20 cellular contexts compared by ENCODE assay signal in the genomic region with DNA sequence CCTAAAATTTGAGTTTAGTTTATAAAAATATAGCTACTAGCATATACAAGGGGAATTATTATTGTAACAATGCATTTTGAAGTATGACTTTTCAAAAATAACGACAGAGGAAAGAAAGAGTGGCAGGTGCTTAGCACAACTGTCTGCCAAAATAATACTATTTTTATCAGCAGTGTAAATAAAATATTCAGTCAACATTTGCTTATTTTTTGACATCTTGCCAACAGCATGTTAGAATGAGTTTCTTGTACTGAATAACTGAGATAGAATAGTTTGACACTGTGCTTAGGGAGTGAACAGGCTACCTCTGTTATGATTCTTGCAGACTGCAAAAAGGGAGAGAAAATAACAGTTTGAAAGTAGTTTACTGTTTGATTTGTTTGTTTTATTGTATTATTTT.
"Had no signal": no experiment of that assay in that cellular context is flagged by ENCODE, and none has a peak within 500 bp of the region (broad histone marks: within the 10 kb centered on the region; RNA-seq: fewer than 3 reads in every experiment).

No MANE protein-coding gene starts in this region.

- H3K27me3 ChIP-seq: dorsolateral prefrontal cortex, heart right ventricle, stomach, transverse colon had no signal

- H3K27ac ChIP-seq: dorsolateral prefrontal cortex, heart right ventricle, psoas muscle, stomach, thoracic aorta, transverse colon had no signal

- DNase-seq: cortex of kidney; dorsolateral prefrontal cortex; effector CD8-positive, alpha-beta T cell; foreskin melanocyte; heart right ventricle; hypothalamus; kidney glomerular epithelial cell; mesendoderm; naive thymus-derived CD4-positive, alpha-beta T cell; nephron progenitor cell; psoas muscle; retina; stimulated activated CD4-positive, alpha-beta T cell treated with anti-CD3 and anti-CD28 coated beads, Interleukin-2, amount 100 ng/mL, for 24 hours; stimulated activated CD4-positive, alpha-beta T cell treated with anti-CD3 and anti-CD28 coated beads, Interleukin-4, amount 100 ng/mL, for 4 hours; stimulated activated naive B cell treated with anti-CD40 and anti-IgM and Interleukin-4, amounts not matched to agents 10 μg/mL and 1 μg/mL and 100 μg/mL, for 72 hours; stomach; substantia nigra; transverse colon had no signal

- H3K4me1 ChIP-seq: heart right ventricle, psoas muscle, transverse colon had no signal

- H3K9me3 ChIP-seq: psoas muscle, stomach, thoracic aorta, transverse colon had no signal

- H3K36me3 ChIP-seq: heart right ventricle, stomach, thoracic aorta, transverse colon had no signal

- H3K4me3 ChIP-seq: dorsolateral prefrontal cortex, heart right ventricle, psoas muscle, stomach, thoracic aorta, transverse colon had no signal

- ATAC-seq: heart right ventricle; naive thymus-derived CD4-positive, alpha-beta T cell; psoas muscle; sciatic nerve; stimulated activated naive B cell treated with anti-CD40 and anti-IgM and Interleukin-4, amounts not matched to agents 10 μg/mL and 1 μg/mL and 100 μg/mL, for 72 hours had no signal
